ENCODE assay signal across 15 cellular contexts in the genomic region with DNA sequence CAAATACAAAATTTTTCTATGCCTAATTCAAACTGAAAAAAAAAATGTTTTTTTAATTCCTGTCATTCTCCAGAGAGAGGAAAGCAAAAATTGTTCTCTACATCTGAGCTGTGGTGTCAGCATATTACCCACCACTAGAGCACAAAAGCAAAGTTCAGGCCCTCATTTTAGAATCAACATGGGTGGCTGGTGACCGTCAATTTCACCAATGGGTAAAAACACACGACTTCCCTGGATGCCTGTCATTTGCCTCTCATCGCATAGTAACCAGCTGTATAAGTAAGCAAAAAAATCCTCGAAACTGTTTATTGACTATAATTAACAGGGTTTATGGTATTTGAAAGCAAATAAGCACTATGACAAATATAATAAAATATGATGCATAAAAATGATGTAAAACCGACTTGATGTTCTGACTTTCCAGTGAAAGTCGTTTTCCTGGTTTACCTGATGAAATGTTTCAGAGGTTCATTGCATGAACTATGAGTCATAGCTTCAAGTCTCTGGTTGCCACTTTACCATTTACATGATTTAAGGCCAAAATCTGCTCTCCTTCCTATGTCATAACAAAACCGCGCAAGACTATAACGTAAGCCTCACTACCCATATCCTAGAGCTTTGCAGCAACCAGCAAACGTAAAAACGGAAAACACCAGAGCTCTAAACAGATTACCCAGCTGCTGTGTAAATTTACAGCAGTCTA.
A peak's percentile ranks its signal among the peaks of the same experiment; 100 is the strongest.
DNase-seq lines count a peak whose midpoint lies in the region; ATAC-seq, FAIRE-seq and TF ChIP-seq lines count a peak whose summit lies in the region.
"Had no signal": no experiment of that assay in that cellular context is flagged by ENCODE, and none has a peak within 500 bp of the region (broad histone marks: within the 10 kb centered on the region; RNA-seq: fewer than 3 reads in every experiment).

No MANE protein-coding gene starts in this region.

- no peak for TF ChIP-seq RAD21 in A549 (conservative IDR thresholded peaks at IDR 0.05 in 1 of 2, IDR thresholded peaks at IDR 0.05 in 1 of 2)

- peak overlapping the region; percentile 79; the same call in 1 of the 2 replicates for H3K27ac Mint-ChIP-seq in HFFc6
- H3K27ac Mint-ChIP-seq: B cell had no signal

- TF ChIP-seq EP300 in A549 (IDR thresholded peaks at IDR 0.05) (no peak), ovary (IDR thresholded peaks at IDR 0.05) (no peak)

- CTCF ChIA-PET in A549 (lab: Yijun Ruan, JAX), result no interaction called here

- H3K9me3 ChIP-seq in A549, result no peaks in the 10 kb centered on the region
- H3K9me3 ChIP-seq in esophagus squamous epithelium, result no peaks in the 10 kb centered on the region
- no peaks in the 10 kb centered on the region for H3K9me3 ChIP-seq in testis
- no peaks in the 10 kb centered on the region for H3K9me3 ChIP-seq in ovary
- H3K9me3 ChIP-seq: neutrophil, upper lobe of left lung had no signal

- POLR2A ChIA-PET in A549 (lab: Yijun Ruan, JAX), result no interaction called here

- 0 out of 2 replicates have a peak overlapping the region, but pooled peaks have one; percentile 1 for H3K4me3 Mint-ChIP-seq in HFFc6
- H3K4me3 Mint-ChIP-seq: B cell had no signal

- no peak for TF ChIP-seq CTCF in A549 (IDR thresholded peaks at IDR 0.05)
- peak; percentile 44 for TF ChIP-seq CTCF in HFFc6 (IDR thresholded peaks at IDR 0.05)
- TF ChIP-seq CTCF in esophagus squamous epithelium (IDR thresholded peaks at IDR 0.05), result no peak
- peak in 1 of 3 experiments; percentile 12 for TF ChIP-seq CTCF in testis (IDR thresholded peaks at IDR 0.05)
- TF ChIP-seq CTCF in ovary (IDR thresholded peaks at IDR 0.05), result no peak
- TF ChIP-seq CTCF in omental fat pad (IDR thresholded peaks at IDR 0.05), result no peak

- H3K4me1 Mint-ChIP-seq in HFFc6 (ENCODE audit: low read depth), result peaks cover 59% of the 10 kb centered on the region
- H3K4me1 Mint-ChIP-seq: B cell had no signal

- no peak overlapping the region for H3K27ac ChIP-seq in A549
- H3K27ac ChIP-seq in esophagus squamous epithelium, result peak overlapping the region in 3 of 4 donors; percentile 15 to 47 (median 46)
- H3K27ac ChIP-seq in testis, result no peak overlapping the region
- H3K27ac ChIP-seq in ovary, result no peak overlapping the region
- H3K27ac ChIP-seq: HL-60, neutrophil, SK-N-MC, upper lobe of left lung had no signal

- H3K36me3 ChIP-seq in esophagus squamous epithelium, result no peaks in the 10 kb centered on the region
- H3K36me3 ChIP-seq in testis (ENCODE audit: low read depth, missing control alignments), result no peaks in the 10 kb centered on the region
- H3K36me3 ChIP-seq in ovary, result no peaks in the 10 kb centered on the region
- H3K36me3 ChIP-seq: neutrophil, upper lobe of left lung had no signal

- H3K4me2 ChIP-seq in A549, result peak overlapping the region; percentile 41; the same call in 1 of the 3 replicates

- no peak for FAIRE-seq in A549 (lab: Jason Lieb, UNC)

- no peaks in the 10 kb centered on the region; the same call in 1 of the 2 replicates for H3K27me3 Mint-ChIP-seq in HFFc6 (ENCODE audit: insufficient read depth)

- intact Hi-C loops in esophagus squamous epithelium (cut with DNase I) (no loop called here), testis (cut with DNase I; ENCODE audit: low total_unique reads) (no loop called here), ovary (cut with DNase I) (no loop called here)

- no peaks in the 10 kb centered on the region for H3K9me3 Mint-ChIP-seq in HFFc6

- H3K27me3 ChIP-seq in esophagus squamous epithelium, result no peaks in the 10 kb centered on the region
- no peaks in the 10 kb centered on the region for H3K27me3 ChIP-seq in testis
- H3K27me3 ChIP-seq in ovary, result no peaks in the 10 kb centered on the region
- H3K27me3 ChIP-seq: neutrophil, upper lobe of left lung had no signal

- ATAC-seq in A549 (no peak), GM18520 (IDR thresholded peaks at IDR 0.05; ENCODE audit: unreplicated experiment) (no peak), omental fat pad (ENCODE audit: low FRiP score) (no peak)

- 70% methylated on average over 11 of the region's 11 CpGs for WGBS in A549 (ENCODE audit: missing lambda C conversion rate)
- WGBS in esophagus squamous epithelium, 2 donors, result 42 to 57% methylated on average over 11 of the region's 11 CpGs
- WGBS in testis, 2 donors, result 82 to 93% methylated on average over 11 of the region's 11 CpGs
- WGBS in ovary, 3 donors, result 88 to 94% (median 90%) methylated on average over 11 of the region's 11 CpGs

- H3K36me3 Mint-ChIP-seq in HFFc6 (ENCODE audit: low read depth), result no peaks in the 10 kb centered on the region

- DNase-seq in A549 (ENCODE audit: low read depth in 1 of 2, low spot score in 1 of 2) (no peak), HFFc6 (no peak), T-helper 22 cell (ENCODE audit: low read depth) (peak; percentile 47), esophagus squamous epithelium (lab: John Stamatoyannopoulos, UW) (no peak), testis (no peak), ovary (no peak), omental fat pad (ENCODE audit: low spot score) (no peak)
- DNase-seq: activated CD4-positive, alpha-beta T cell treated with anti-CD3 and anti-CD28 coated beads, Interleukin-2, amount 50 U/mL, for 4 hours; anterior cingulate cortex; upper lobe of left lung had no signal

- H3K4me3 ChIP-seq in A549 (no peak overlapping the region), esophagus squamous epithelium (no peak overlapping the region), testis (no peak overlapping the region), ovary (no peak overlapping the region)
- H3K4me3 ChIP-seq: SK-N-MC, upper lobe of left lung had no signal

- TF ChIP-seq POLR2A in A549 (IDR thresholded peaks at IDR 0.05; ENCODE audit: low read length) (no peak), esophagus squamous epithelium (IDR thresholded peaks at IDR 0.05) (no peak), testis (IDR thresholded peaks at IDR 0.05) (no peak), ovary (IDR thresholded peaks at IDR 0.05) (no peak)

- H3K4me1 ChIP-seq in A549, result peaks cover 16% of the 10 kb centered on the region
- peaks cover 0 to 26% (median 6%) of the 10 kb centered on the region in 3 donors for H3K4me1 ChIP-seq in esophagus squamous epithelium
- H3K4me1 ChIP-seq in testis, result no peaks in the 10 kb centered on the region
- no peaks in the 10 kb centered on the region for H3K4me1 ChIP-seq in ovary (ENCODE audit: insufficient read depth)

TF ChIP-seq in A549, 52 proteins besides CTCF, POLR2A, EP300 and RAD21:
- TF ChIP-seq, protein P1, sequence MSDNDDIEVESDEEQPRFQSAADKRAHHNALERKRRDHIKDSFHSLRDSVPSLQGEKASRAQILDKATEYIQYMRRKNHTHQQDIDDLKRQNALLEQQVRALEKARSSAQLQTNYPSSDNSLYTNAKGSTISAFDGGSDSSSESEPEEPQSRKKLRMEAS (IDR thresholded peaks at IDR 0.05), result no peak
- TF ChIP-seq, protein P2, sequence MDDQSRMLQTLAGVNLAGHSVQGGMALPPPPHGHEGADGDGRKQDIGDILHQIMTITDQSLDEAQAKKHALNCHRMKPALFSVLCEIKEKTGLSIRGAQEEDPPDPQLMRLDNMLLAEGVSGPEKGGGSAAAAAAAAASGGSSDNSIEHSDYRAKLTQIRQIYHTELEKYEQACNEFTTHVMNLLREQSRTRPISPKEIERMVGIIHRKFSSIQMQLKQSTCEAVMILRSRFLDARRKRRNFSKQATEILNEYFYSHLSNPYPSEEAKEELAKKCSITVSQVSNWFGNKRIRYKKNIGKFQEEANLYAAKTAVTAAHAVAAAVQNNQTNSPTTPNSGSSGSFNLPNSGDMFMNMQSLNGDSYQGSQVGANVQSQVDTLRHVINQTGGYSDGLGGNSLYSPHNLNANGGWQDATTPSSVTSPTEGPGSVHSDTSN (IDR thresholded peaks at IDR 0.05), result no peak
- TF ChIP-seq RFX5 (IDR thresholded peaks at IDR 0.05) (no peak), TFCP2L1 (CRISPR knock-in tag; IDR thresholded peaks at IDR 0.05) (no peak), ATOH8 (CRISPR knock-in tag; IDR thresholded peaks at IDR 0.05; ENCODE audit: low read depth) (no peak), MAFK (IDR thresholded peaks at IDR 0.05; ENCODE audit: partially characterized antibody) (no peak), HOXB5 (CRISPR knock-in tag; IDR thresholded peaks at IDR 0.05) (no peak), ELK1 (IDR thresholded peaks at IDR 0.05; ENCODE audit: low read depth, low read length) (no peak), MYC (IDR thresholded peaks at IDR 0.05; ENCODE audit: borderline replicate concordance, low read length) (no peak), MAZ (IDR thresholded peaks at IDR 0.05; ENCODE audit: borderline replicate concordance, low read depth, low read length) (no peak), ESRRA (IDR thresholded peaks at IDR 0.05; ENCODE audit: borderline replicate concordance, low read length) (no peak), NFE2L2 (conservative IDR thresholded peaks at IDR 0.05; ENCODE audit: low read length) (no peak)

Comparison
In these comparisons a context has a peak if more than half of its experiments do, and no peak if none do; other contexts are left out.
1. H3K27ac ChIP-seq: peak in esophagus squamous epithelium (3 of 4); none in A549 (0 of 2), testis (0 of 2) and ovary (0 of 2).